37 cellular contexts compared by ENCODE assay signal in the genomic region with DNA sequence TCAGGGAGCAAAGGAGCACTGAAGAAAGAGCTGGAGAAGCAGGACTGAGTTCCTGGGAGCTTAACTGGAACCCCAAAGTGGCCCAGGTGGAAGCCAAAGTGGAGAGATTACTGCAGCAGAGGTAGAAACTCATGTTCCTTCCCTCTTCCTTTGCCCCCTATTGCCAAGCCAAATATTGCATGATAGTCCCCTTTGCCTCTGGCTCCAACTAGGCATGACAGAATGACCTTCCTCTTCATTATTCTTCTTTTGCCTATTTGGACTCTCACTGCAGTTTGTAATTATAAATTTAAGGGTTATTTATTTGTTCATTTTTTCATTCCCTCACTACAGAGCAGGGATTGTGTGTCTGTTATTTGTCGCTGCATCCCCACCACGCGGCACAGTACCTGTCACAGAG. TPM values are rescaled to one million over a fixed set of nuclear protein-coding genes. Genes with fewer than 3 reads are reported as not detected.
"Had no signal": no experiment of that assay in that cellular context is flagged by ENCODE, and none has a peak within 500 bp of the region (broad histone marks: within the 10 kb centered on the region; RNA-seq: fewer than 3 reads in every experiment).

No MANE protein-coding gene starts in this region.

- H3K27me3 ChIP-seq: MG63 had no signal

- H3K36me3 ChIP-seq: MG63 had no signal

- H3K4me3 ChIP-seq: MG63 had no signal

- H3K9me3 ChIP-seq: MG63 had no signal

- DNase-seq: Karpas-422, Kasumi-1, MG63, MM.1S, MV-4-11, NCI-H1048, NCI-H1092, NCI-H1092 treated with DMSO at 0.1 percent for 48 hours, NCI-H1105, NCI-H1105 treated with DMSO at 0.1 percent for 48 hours, NCI-H1417, NCI-H1417 treated with DMSO at 0.1 percent for 48 hours, NCI-H1436, NCI-H1436 treated with DMSO at 0.1 percent for 48 hours, NCI-H146, NCI-H1694, NCI-H1694 treated with DMSO at 0.1 percent for 48 hours, NCI-H187, NCI-H187 treated with DMSO at 0.1 percent for 48 hours, NCI-H1930, NCI-H2029, NCI-H2029 treated with DMSO at 0.1 percent for 48 hours, NCI-H2081, NCI-H2081 treated with DMSO at 0.1 percent for 48 hours, NCI-H2107, NCI-H2171, NCI-H2171 treated with DMSO at 0.1 percent for 48 hours, NCI-H2227 treated with DMSO at 0.1 percent for 48 hours, NCI-H226, NCI-H345, NCI-H446, NCI-H446 treated with DMSO at 0.1 percent for 48 hours, NCI-H510A, NCI-H510A treated with DMSO at 0.1 percent for 48 hours had no signal

RNA-seq across cellular contexts. Expression of gene SPANXB1, which starts 22.1 kb away (rescaled TPM):
- total RNA-seq: LHCN-M2, MCF 10A, NCI-H460 had no signal
